In genomic region chr20:35721219-35721618, GRCh38 we compare ENCODE assay signal across 1 cellular context.
TF ChIP-seq lines count a peak whose summit lies in the region.

No MANE protein-coding gene starts in this region.

TF ChIP-seq in K562, 482 proteins besides CTCF, POLR2A, EP300 and RAD21:
- TF ChIP-seq PTBP1 (IDR thresholded peaks at IDR 0.05; ENCODE audit: low read depth, low read length) (no peak), POLR2G (IDR thresholded peaks at IDR 0.05; ENCODE audit: low read depth, low read length) (no peak), SMC3 (conservative IDR thresholded peaks at IDR 0.05; ENCODE audit: insufficient read depth, low read depth, low read length) (no peak), ZNF121 (CRISPR knock-in tag; conservative IDR thresholded peaks at IDR 0.05) (no peak), KAT8 (IDR thresholded peaks at IDR 0.05; ENCODE audit: low read depth) (no peak), ZNF395 (CRISPR knock-in tag; IDR thresholded peaks at IDR 0.05) (no peak), ZC3H11A (IDR thresholded peaks at IDR 0.05; ENCODE audit: low read depth, low read length) (no peak)
